ENCODE assay signal across 8 cellular contexts in the genomic region with DNA sequence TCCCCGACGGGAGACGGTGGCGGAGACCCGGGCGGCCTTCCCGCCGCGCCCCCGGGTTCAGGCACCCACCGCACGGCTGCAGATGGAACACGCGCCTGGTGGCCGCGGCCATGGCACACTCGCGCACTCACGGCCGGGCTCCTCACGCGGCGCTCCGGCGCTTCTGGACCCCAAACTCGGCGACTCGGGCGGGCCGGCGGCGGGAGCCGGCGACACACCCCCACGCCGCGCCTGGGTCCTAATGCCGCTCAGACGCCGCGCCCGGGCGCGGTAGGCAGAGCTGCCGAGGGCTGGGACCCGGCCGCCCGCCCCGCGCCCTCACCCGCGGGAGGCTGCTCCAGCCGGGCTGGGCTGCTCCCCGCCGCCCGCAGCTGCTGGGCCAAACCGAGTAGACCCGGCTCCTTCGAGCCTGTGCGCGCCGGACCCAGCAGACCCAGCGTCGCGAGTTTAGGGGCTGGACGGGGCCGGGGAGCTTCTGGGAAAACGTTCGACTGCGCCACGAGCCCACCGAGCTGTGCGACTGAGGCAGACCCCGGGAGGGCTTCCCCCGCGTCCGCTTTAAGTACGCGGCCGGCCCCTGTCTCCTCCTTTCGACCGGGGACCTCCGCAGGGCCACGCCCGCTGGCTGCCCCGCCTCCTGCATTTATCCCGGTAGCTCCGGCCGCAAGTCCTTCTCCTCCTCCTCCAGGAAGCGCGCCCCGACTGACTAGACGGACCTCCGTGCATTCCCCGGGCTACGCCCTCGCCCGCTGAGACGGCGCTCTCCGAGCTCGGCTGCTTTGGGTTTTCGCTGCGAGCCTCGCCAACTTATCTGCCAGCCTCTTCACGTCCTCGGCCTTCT. TPM values are rescaled to one million over a fixed set of nuclear protein-coding genes. Genes with fewer than 3 reads are reported as not detected.
DNase-seq lines count a peak whose midpoint lies in the region; ATAC-seq and TF ChIP-seq lines count a peak whose summit lies in the region.

Gene SLC4A11, minus strand, starts transcription at position 165 of the 841 bp plus-strand sequence. Its CDS starts 53 bp downstream, at position 112.

- peak within 1 kb of the TSS; percentile 64 for H3K4me3 ChIP-seq in fibroblast of mammary gland (ENCODE audit: control insufficient read depth, low read depth, low read length)

- H3K4me1 Mint-ChIP-seq in naive thymus-derived CD8-positive, alpha-beta T cell: peaks cover 4 to 16% (median 14%) of the 10 kb centered on the region in 4 donors

- H3K27me3 Mint-ChIP-seq in naive thymus-derived CD8-positive, alpha-beta T cell: peaks cover 17 to 60% (median 36%) of the 10 kb centered on the region in 5 donors

- POLR2A ChIA-PET in naive thymus-derived CD8-positive, alpha-beta T cell (lab: Charles Lee): interaction anchor here (0.8 to 2.3 kb wide), 5 partner anchors 9 to 80 kb away, joined by 3 to 18 read pairs (median 4); partner anchors contain the start of genes FASTKD5 and UBOX5

- no peak for TF ChIP-seq CTCF in fibroblast of mammary gland (conservative IDR thresholded peaks at IDR 0.05; ENCODE audit: control insufficient read depth, insufficient read depth, low read depth, low read length)

- H3K36me3 Mint-ChIP-seq in naive thymus-derived CD8-positive, alpha-beta T cell: no peaks in the 10 kb centered on the region

- H3K9me3 Mint-ChIP-seq in naive thymus-derived CD8-positive, alpha-beta T cell: no peaks in the 10 kb centered on the region

- peak within 1 kb of the TSS; percentile 79 to 95 (median 90) for H3K4me3 Mint-ChIP-seq in naive thymus-derived CD8-positive, alpha-beta T cell

- ATAC-seq in GM21619 (IDR thresholded peaks at IDR 0.05; ENCODE audit: unreplicated experiment) (peak; percentile 54), HG02938 (IDR thresholded peaks at IDR 0.05; ENCODE audit: unreplicated experiment) (no peak), GM18517 (IDR thresholded peaks at IDR 0.05; ENCODE audit: unreplicated experiment) (no peak)
- peak; percentile 68 to 70 for ATAC-seq in naive thymus-derived CD8-positive, alpha-beta T cell

- DNase-seq in COLO829 (ENCODE audit: low spot score) (peak; percentile 50), NCI-H345 (lab: John Stamatoyannopoulos, UW) (peak; percentile 71), activated T-cell treated with anti-CD3 and anti-CD28 coated beads for 48 hours (ENCODE audit: low read depth) (peak; percentile 45), fibroblast of mammary gland (ENCODE audit: low read depth) (peak; percentile 56)
- DNase-seq in naive thymus-derived CD8-positive, alpha-beta T cell: peak in 4 of 10 donors; percentile 14 to 60 (median 30)

- peak within 1 kb of the TSS in 2 of 10 donors; percentile 66 to 70 for H3K27ac Mint-ChIP-seq in naive thymus-derived CD8-positive, alpha-beta T cell

RNA-seq across cellular contexts. Expression of gene SLC4A11, which starts in this region (rescaled TPM):
- 1 to 10 TPM; 1.3 to 2.1 TPM for total RNA-seq in naive thymus-derived CD8-positive, alpha-beta T cell
- polyA plus RNA-seq in naive thymus-derived CD8-positive, alpha-beta T cell: not detected

Comparison
In these comparisons a context has a peak if more than half of its experiments do, and no peak if none do; other contexts are left out.
1. ATAC-seq: peak in GM21619 (single experiment) and naive thymus-derived CD8-positive, alpha-beta T cell (2 of 2); none in HG02938 (single experiment) and GM18517 (single experiment).